Comparison of ENCODE assay signal across 7 cellular contexts in the genomic region with DNA sequence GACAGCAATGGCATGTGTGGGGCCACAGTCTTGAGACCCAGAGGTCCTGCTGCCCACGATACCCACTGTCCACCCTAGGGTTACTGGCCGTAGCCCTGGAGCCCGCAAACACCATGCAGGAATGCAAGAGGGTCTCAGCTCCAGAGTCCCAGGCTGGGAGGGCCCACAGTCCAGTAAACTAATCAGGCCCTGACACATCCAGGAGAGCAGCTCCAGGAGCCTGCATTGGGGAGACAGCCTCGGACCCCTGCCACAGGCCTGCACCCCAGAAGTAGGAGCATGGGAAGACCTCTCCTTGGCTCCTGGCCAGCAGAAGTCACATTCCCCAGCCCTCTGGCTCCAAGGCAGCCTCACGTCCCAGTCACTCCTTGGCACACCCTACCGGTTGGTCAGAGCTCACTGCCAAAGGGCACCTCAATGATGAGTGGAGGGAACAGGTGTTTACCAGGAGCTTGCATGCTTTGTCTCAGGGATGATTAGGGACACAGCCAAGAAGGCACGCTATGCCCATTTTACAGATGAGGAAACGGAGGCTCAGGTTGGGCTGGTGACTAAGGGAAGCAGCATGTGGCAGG. TPM values are rescaled to one million over a fixed set of nuclear protein-coding genes. Genes with fewer than 3 reads are reported as not detected.
"Had no signal": no experiment of that assay in that cellular context is flagged by ENCODE, and none has a peak within 500 bp of the region (broad histone marks: within the 10 kb centered on the region; RNA-seq: fewer than 3 reads in every experiment).

No MANE protein-coding gene starts in this region.

RNA-seq across cellular contexts. Expression of a gene that starts 7.8 kb away (rescaled TPM):
- total RNA-seq: activated CD4-positive, alpha-beta T cell treated with anti-CD3 and anti-CD28 coated beads for 36 hours; activated CD8-positive, alpha-beta T cell treated with anti-CD3 and anti-CD28 coated beads, Interleukin-2, amount 10 ng/mL, durations not matched to agents 7 days and 5 days; activated T-helper 2 cell treated with anti-CD3 and anti-CD28 coated beads, Interferon-gamma antibody, Interleukin-2, Interleukin-4, amounts not matched to agents 10 μg/mL and 5 μg/mL and 100 μg/mL, durations not matched to agents 14 hours and 24 hours and 36 hours; aorta; body of pancreas; T-helper 17 cell; WTC11 had no signal
